Comparison of ENCODE assay signal across 8 cellular contexts in the genomic region with DNA sequence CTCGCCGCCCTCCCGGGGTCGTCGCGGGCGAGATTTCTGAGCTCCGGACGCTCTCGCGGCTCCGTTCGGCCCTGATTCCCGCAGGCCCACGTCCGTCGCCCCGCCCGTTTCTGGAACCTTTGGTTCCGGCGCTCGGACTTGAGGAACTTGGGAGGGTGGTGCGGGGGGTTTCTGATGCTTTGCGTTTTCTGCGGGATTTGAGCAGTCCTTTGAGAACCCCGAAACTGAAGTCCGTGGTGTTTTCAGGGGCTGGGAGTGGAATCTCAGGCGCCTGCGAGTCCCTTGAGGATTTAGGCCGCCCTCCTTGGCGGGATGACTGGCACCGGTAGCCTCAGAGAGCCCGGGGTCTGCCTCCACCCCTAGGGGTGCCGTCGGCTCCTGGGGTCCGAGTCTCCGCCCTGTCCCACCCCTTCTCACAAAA. TPM values are rescaled to one million over a fixed set of nuclear protein-coding genes. Genes with fewer than 3 reads are reported as not detected.
DNase-seq lines count a peak whose midpoint lies in the region; ATAC-seq and TF ChIP-seq lines count a peak whose summit lies in the region.
"Had no signal": no experiment of that assay in that cellular context is flagged by ENCODE, and none has a peak within 500 bp of the region (broad histone marks: within the 10 kb centered on the region; RNA-seq: fewer than 3 reads in every experiment).

No MANE protein-coding gene starts in this region.

- H3K27ac Mint-ChIP-seq in activated CD4-positive, alpha-beta memory T cell treated with anti-CD3 and anti-CD28 coated beads, Interleukin-2, amount 10 ng/mL, durations not matched to agents 7 days and 5 days = no peak overlapping the region

- H3K27me3 Mint-ChIP-seq in activated CD4-positive, alpha-beta memory T cell treated with anti-CD3 and anti-CD28 coated beads, Interleukin-2, amount 10 ng/mL, durations not matched to agents 7 days and 5 days = peaks cover 23% of the 10 kb centered on the region

- CTCF ChIA-PET in activated CD4-positive, alpha-beta memory T cell treated with anti-CD3 and anti-CD28 coated beads, Interleukin-2, amount 10 ng/mL, durations not matched to agents 7 days and 5 days (lab: Charles Lee) = no interaction called here

- no peaks in the 10 kb centered on the region for H3K36me3 ChIP-seq in H7 (replicated peaks; ENCODE audit: control insufficient read depth, insufficient read depth, low read length)
- no peaks in the 10 kb centered on the region for H3K36me3 ChIP-seq in cardiac muscle cell
- H3K36me3 ChIP-seq in prostate gland = no peaks in the 10 kb centered on the region

- no peaks in the 10 kb centered on the region for H3K9me3 Mint-ChIP-seq in activated CD4-positive, alpha-beta memory T cell treated with anti-CD3 and anti-CD28 coated beads, Interleukin-2, amount 10 ng/mL, durations not matched to agents 7 days and 5 days

- H3K27me3 ChIP-seq in H7 (ENCODE audit: control insufficient read depth, insufficient read depth, low read length) = no peaks in the 10 kb centered on the region
- H3K27me3 ChIP-seq in cardiac muscle cell = no peaks in the 10 kb centered on the region
- no peaks in the 10 kb centered on the region for H3K27me3 ChIP-seq in prostate gland (replicated peaks; ENCODE audit: insufficient read depth)

- DNase-seq in H7 = peak; percentile 83
- DNase-seq in activated CD4-positive, alpha-beta memory T cell treated with anti-CD3 and anti-CD28 coated beads, Interleukin-2, amount 10 ng/mL, durations not matched to agents 7 days and 5 days = no peak
- peak in 1 of 2 donors; percentile 54 for DNase-seq in cardiac muscle cell (ENCODE audit: low read depth in 1 of 2, low spot score in 1 of 2)
- DNase-seq in prostate gland (ENCODE audit: low spot score) = peak; percentile 23
- DNase-seq in G401 (ENCODE audit: low spot score) = no peak
- no peak for DNase-seq in NCI-H2107 treated with DMSO at 0.1 percent for 48 hours (lab: John Stamatoyannopoulos, UW; ENCODE audit: unreplicated experiment)

- H3K4me3 ChIP-seq in H7 (ENCODE audit: insufficient read depth, low read depth, low read length) (peak overlapping the region; percentile 67), cardiac muscle cell (peak overlapping the region; percentile 35), prostate gland (peak overlapping the region; percentile 29 to 64)

- POLR2A ChIA-PET in activated CD4-positive, alpha-beta memory T cell treated with anti-CD3 and anti-CD28 coated beads, Interleukin-2, amount 10 ng/mL, durations not matched to agents 7 days and 5 days (lab: Charles Lee) = interaction anchor here (0.6 kb wide), 1 partner anchor 40 kb away, joined by 3 read pairs; no protein-coding TSS in a partner anchor

- H3K9me3 ChIP-seq in cardiac muscle cell (ENCODE audit: low read depth) (no peaks in the 10 kb centered on the region), prostate gland (no peaks in the 10 kb centered on the region)

- in situ Hi-C loops in G401 (cut with HindIII; ENCODE audit: low sequenced_read_pairs) = no loop called here

- H3K4me3 Mint-ChIP-seq in activated CD4-positive, alpha-beta memory T cell treated with anti-CD3 and anti-CD28 coated beads, Interleukin-2, amount 10 ng/mL, durations not matched to agents 7 days and 5 days = peak overlapping the region; percentile 19

- WGBS in prostate gland = 2% methylated on average over 31 of the region's 37 CpGs

- TF ChIP-seq POLR2A in prostate gland (IDR thresholded peaks at IDR 0.05) = no peak

- H3K4me1 ChIP-seq in cardiac muscle cell (ENCODE audit: low read depth) (no peaks in the 10 kb centered on the region), prostate gland (replicated peaks) (no peaks in the 10 kb centered on the region)

- no peak for TF ChIP-seq CTCF in cardiac muscle cell (IDR thresholded peaks at IDR 0.05; ENCODE audit: low read depth, low read length)
- TF ChIP-seq CTCF in prostate gland (IDR thresholded peaks at IDR 0.05) = no peak

- no peak for ATAC-seq in GM18870 (IDR thresholded peaks at IDR 0.05; ENCODE audit: unreplicated experiment)

- no peaks in the 10 kb centered on the region for H3K36me3 Mint-ChIP-seq in activated CD4-positive, alpha-beta memory T cell treated with anti-CD3 and anti-CD28 coated beads, Interleukin-2, amount 10 ng/mL, durations not matched to agents 7 days and 5 days (ENCODE audit: low read depth)

- H3K27ac ChIP-seq in cardiac muscle cell (no peak overlapping the region), prostate gland (peak overlapping the region in 1 of 2 donors; percentile 74)

- intact Hi-C loops in prostate gland (cut with DNase I) = no loop called here

- peaks cover 5% of the 10 kb centered on the region for H3K4me1 Mint-ChIP-seq in activated CD4-positive, alpha-beta memory T cell treated with anti-CD3 and anti-CD28 coated beads, Interleukin-2, amount 10 ng/mL, durations not matched to agents 7 days and 5 days

RNA-seq across cellular contexts. Expression of a gene that starts 0.3 kb away (rescaled TPM):
- 9.6 and 12.7 TPM in 2 replicates for total RNA-seq in H7 (2014; rRNA removed; shearing (Covaris generic))
- total RNA-seq in activated CD4-positive, alpha-beta memory T cell treated with anti-CD3 and anti-CD28 coated beads, Interleukin-2, amount 10 ng/mL, durations not matched to agents 7 days and 5 days = not detected
- total RNA-seq in cardiac muscle cell (9.8 and 10.7 TPM in 2 replicates), prostate gland (10 to 100 TPM in 1 of 2 donors, 1 to 10 TPM in 1; 2.6 to 47.7 TPM)
- 12.1 and 15.8 TPM in 2 replicates for polyA plus RNA-seq in cardiac muscle cell
- not detected in 2 replicates for total RNA-seq in G401 (2014; rRNA removed; shearing (Covaris generic))

RNA-seq across cellular contexts. Expression of a gene that starts 42.6 kb away (rescaled TPM):
- total RNA-seq in H7 (2014; rRNA removed; shearing (Covaris generic)) = not detected in 2 replicates
- total RNA-seq in activated CD4-positive, alpha-beta memory T cell treated with anti-CD3 and anti-CD28 coated beads, Interleukin-2, amount 10 ng/mL, durations not matched to agents 7 days and 5 days = not detected
- total RNA-seq in cardiac muscle cell (not detected in 2 replicates), prostate gland (not detected)
- polyA plus RNA-seq in cardiac muscle cell = 0.24 and 0.45 TPM in 2 replicates
- not detected in 2 replicates for total RNA-seq in G401 (2014; rRNA removed; shearing (Covaris generic))
- total RNA-seq: RPMI7951 had no signal

Comparison
In these comparisons a context has a peak if more than half of its experiments do, and no peak if none do; other contexts are left out.
1. DNase-seq: peak in H7 (single experiment) and prostate gland (single experiment); none in activated CD4-positive, alpha-beta memory T cell treated with anti-CD3 and anti-CD28 coated beads, Interleukin-2, amount 10 ng/mL, durations not matched to agents 7 days and 5 days (single experiment), G401 (single experiment) and NCI-H2107 treated with DMSO at 0.1 percent for 48 hours (single experiment).
2. Peak in every context shown above with its lines, with median percentiles within 50 percentile points of each other: H3K4me3 ChIP-seq.